In the genomic region with DNA sequence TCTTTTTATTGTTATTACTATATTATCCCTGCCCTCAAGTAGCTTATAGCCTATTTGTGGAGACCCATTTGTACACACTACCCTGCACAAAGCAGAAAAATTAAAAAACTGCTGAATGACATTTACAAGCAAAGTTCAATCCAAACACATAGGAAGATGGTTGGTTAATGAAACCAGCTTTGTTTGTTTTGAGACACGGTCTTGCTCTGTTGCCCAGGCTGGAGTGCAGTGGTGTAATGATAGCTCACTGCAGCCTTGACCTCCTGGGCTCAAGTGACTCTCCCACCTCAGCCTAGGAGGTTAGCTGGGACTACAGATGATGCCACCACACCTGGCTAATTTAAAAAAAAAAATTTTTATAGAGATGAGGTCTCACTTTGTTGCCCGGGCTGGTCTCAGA, we compare ENCODE assay signal across 10 cellular contexts. TPM values are rescaled to one million over a fixed set of nuclear protein-coding genes. Genes with fewer than 3 reads are reported as not detected.
DNase-seq lines count a peak whose midpoint lies in the region; ATAC-seq and TF ChIP-seq lines count a peak whose summit lies in the region.
"Had no signal": no experiment of that assay in that cellular context is flagged by ENCODE, and none has a peak within 500 bp of the region (broad histone marks: within the 10 kb centered on the region; RNA-seq: fewer than 3 reads in every experiment).

No MANE protein-coding gene starts in this region.

- intact Hi-C loops in Panc1 (cut with micrococcal nuclease; ENCODE audit: unreplicated experiment), result no loop called here

- peak overlapping the region; percentile 78 for H3K4me2 ChIP-seq in osteoblast (ENCODE audit: insufficient read depth, low read length)

- no peak for DNase-seq in Panc1 (ENCODE audit: low read depth, low spot score)
- no peak for DNase-seq in osteoblast (ENCODE audit: insufficient read length, low spot score, missing footprints)
- DNase-seq in BE2C, result no peak
- DNase-seq in C1 segment of cervical spinal cord (lab: John Stamatoyannopoulos, UW), result no peak
- no peak for DNase-seq in NCI-H446 treated with DMSO at 0.1 percent for 48 hours (lab: John Stamatoyannopoulos, UW)
- DNase-seq: NCI-H526 had no signal

- no peaks in the 10 kb centered on the region for H4K20me1 ChIP-seq in osteoblast (ENCODE audit: insufficient read depth, low read length)

- peak overlapping the region; percentile 100 for H3K27ac ChIP-seq in Panc1 (ENCODE audit: low read length)
- H3K27ac ChIP-seq in osteoblast (ENCODE audit: low read depth, low read length), result peak overlapping the region; percentile 87
- H3K27ac ChIP-seq: parathyroid adenoma had no signal

- ATAC-seq in GM19035 (IDR thresholded peaks at IDR 0.05; ENCODE audit: unreplicated experiment), result peak; percentile 11
- peak; percentile 23 for ATAC-seq in HG02588 (IDR thresholded peaks at IDR 0.05; ENCODE audit: unreplicated experiment)
- ATAC-seq in Panc1, result peak; percentile 48
- no peak for ATAC-seq in HG03025 (IDR thresholded peaks at IDR 0.05; ENCODE audit: low FRiP score, unreplicated experiment)

- H3K27me3 ChIP-seq in Panc1 (ENCODE audit: control insufficient read depth, insufficient read depth, low read length), result no peaks in the 10 kb centered on the region
- H3K27me3 ChIP-seq in osteoblast (ENCODE audit: insufficient read depth, low read length), result no peaks in the 10 kb centered on the region
- no peaks in the 10 kb centered on the region for H3K27me3 ChIP-seq in BE2C

- H3K36me3 ChIP-seq in Panc1 (ENCODE audit: control insufficient read depth, insufficient read depth, low read length) (no peaks in the 10 kb centered on the region), osteoblast (ENCODE audit: insufficient read depth, low read length) (no peaks in the 10 kb centered on the region), BE2C (no peaks in the 10 kb centered on the region)

- in situ Hi-C loops in Panc1 (cut with HindIII; ENCODE audit: low pct_unique_long_range_greater_than_20kb, low sequenced_read_pairs), result no loop called here

- H3K4me1 ChIP-seq in Panc1 (ENCODE audit: control insufficient read depth, insufficient read depth, low read length), result peaks cover 97% of the 10 kb centered on the region
- H3K4me1 ChIP-seq in osteoblast (ENCODE audit: insufficient read depth, low read length), result peaks cover 50% of the 10 kb centered on the region
- H3K4me1 ChIP-seq in BE2C, result no peaks in the 10 kb centered on the region
- H3K4me1 ChIP-seq: parathyroid adenoma had no signal

- BruUV-seq in Panc1 (replicated peaks; lab: Mats Ljungman, UMichigan), result no TSS peak

- CTCF ChIA-PET in Panc1 (lab: Charles Lee), result no interaction called here

- TF ChIP-seq CTCF in Panc1 (IDR thresholded peaks at IDR 0.05) (no peak), osteoblast (IDR thresholded peaks at IDR 0.05; ENCODE audit: extremely low read depth, low read depth, low read length) (no peak), BE2C (IDR thresholded peaks at IDR 0.05; ENCODE audit: low read depth, low read length) (no peak)

- POLR2A ChIA-PET in Panc1 (lab: Charles Lee), result interaction anchor here (1.4 kb wide), 1 partner anchor 28 kb away, joined by 4 read pairs; no protein-coding TSS in a partner anchor

- H3K4me3 ChIP-seq in Panc1 (ENCODE audit: low read depth in 2 of 2, low read length in 2 of 2) (peak overlapping the region in 1 of 2 experiments; percentile 28; a peak in 1 of 4 replicates), osteoblast (ENCODE audit: insufficient read depth, low read length) (peak overlapping the region; percentile 27), BE2C (ENCODE audit: low read depth, low read length) (no peak overlapping the region)

- H3K9me3 ChIP-seq in Panc1 (ENCODE audit: control insufficient read depth, insufficient read depth, low read depth, low read length) (no peaks in the 10 kb centered on the region), osteoblast (ENCODE audit: low read depth, low read length) (no peaks in the 10 kb centered on the region), BE2C (no peaks in the 10 kb centered on the region)

- no peak overlapping the region for H2AFZ ChIP-seq in osteoblast (ENCODE audit: low read length)
- H2AFZ ChIP-seq: parathyroid adenoma had no signal

- H3K79me2 ChIP-seq in osteoblast (ENCODE audit: insufficient read depth, low read length), result peaks cover 35% of the 10 kb centered on the region
- H3K79me2 ChIP-seq: parathyroid adenoma had no signal

RNA-seq across cellular contexts. Expression of a gene that starts 31.6 kb away (rescaled TPM):
- total RNA-seq in Panc1 (2021; ENCODE audit: unreplicated experiment) (58.9 TPM), osteoblast (12.7 and 13.4 TPM in 2 replicates)
- 26.8 TPM for polyA plus RNA-seq in Panc1 (2012; ENCODE audit: insufficient read length)
- not detected for polyA plus RNA-seq in BE2C (2012; ENCODE audit: insufficient read depth, insufficient read length, low read depth)
